Comparison of ENCODE assay signal across 14 cellular contexts in genomic region chr1:110387048-110387748, GRCh38. TPM values are rescaled to one million over a fixed set of nuclear protein-coding genes. Genes with fewer than 3 reads are reported as not detected.
DNase-seq lines count a peak whose midpoint lies in the region; ATAC-seq, FAIRE-seq and TF ChIP-seq lines count a peak whose summit lies in the region.
"Had no signal": no experiment of that assay in that cellular context is flagged by ENCODE, and none has a peak within 500 bp of the region (broad histone marks: within the 10 kb centered on the region; RNA-seq: fewer than 3 reads in every experiment).

No MANE protein-coding gene starts in this region.

- CTCF ChIA-PET in HepG2 (lab: Yijun Ruan, JAX; ENCODE audit: low intra/inter-chr PET ratio, low total read pairs): no interaction called here

- TF ChIP-seq CTCF in HepG2 (CRISPR knock-in tag; IDR thresholded peaks at IDR 0.05) (no peak), right lobe of liver (IDR thresholded peaks at IDR 0.05) (no peak), GM10266 (IDR thresholded peaks at IDR 0.05; ENCODE audit: control insufficient read depth, insufficient read depth, low read depth, missing control alignments) (no peak)

- H3K27me3 Mint-ChIP-seq in IgD-negative memory B cell: no peaks in the 10 kb centered on the region
- no peaks in the 10 kb centered on the region for H3K27me3 Mint-ChIP-seq in activated T-helper 17 cell treated with anti-CD3 and anti-CD28 coated beads, Interleukin-2, amount 50 U/mL, for 72 hours
- no peaks in the 10 kb centered on the region for H3K27me3 Mint-ChIP-seq in stimulated activated naive B cell treated with anti-CD40 and anti-IgM and Interleukin-4, amounts not matched to agents 10 μg/mL and 1 μg/mL and 100 μg/mL, for 72 hours
- H3K27me3 Mint-ChIP-seq: CD4-positive, CD25-positive, alpha-beta regulatory T cell had no signal

- no peaks in the 10 kb centered on the region for H4K20me1 ChIP-seq in HepG2 (ENCODE audit: insufficient read depth, low read length)

- H3K4me2 ChIP-seq in HepG2 (ENCODE audit: low read depth, low read length): no peak overlapping the region

- no peak overlapping the region for H3K9ac ChIP-seq in HepG2 (ENCODE audit: insufficient read depth, low read depth, low read length)

- no peak overlapping the region for H2AFZ ChIP-seq in HepG2 (ENCODE audit: low read length)

- in situ Hi-C loops in HepG2 (cut with HindIII; ENCODE audit: extremely low pct_ligation_motif_present, low pct_unique_long_range_greater_than_20kb): no loop called here

- H3K9me3 ChIP-seq in HepG2 (ENCODE audit: low read length) (no peaks in the 10 kb centered on the region), right lobe of liver (no peaks in the 10 kb centered on the region)
- H3K9me3 ChIP-seq: Caco-2, SJSA1 had no signal

- FAIRE-seq in HepG2 (lab: Jason Lieb, UNC): no peak

- peak overlapping the region in 2 of 4 donors; percentile 1 to 4 for H3K4me3 Mint-ChIP-seq in IgD-negative memory B cell
- no peak overlapping the region for H3K4me3 Mint-ChIP-seq in activated T-helper 17 cell treated with anti-CD3 and anti-CD28 coated beads, Interleukin-2, amount 50 U/mL, for 72 hours
- peak overlapping the region in 1 of 2 donors; percentile 2 for H3K4me3 Mint-ChIP-seq in stimulated activated naive B cell treated with anti-CD40 and anti-IgM and Interleukin-4, amounts not matched to agents 10 μg/mL and 1 μg/mL and 100 μg/mL, for 72 hours

- H3K27ac ChIP-seq in HepG2 (ENCODE audit: extremely low read length, insufficient read depth, low read length) (no peak overlapping the region), right lobe of liver (no peak overlapping the region)
- H3K27ac ChIP-seq: SJSA1 had no signal

- POLR2A ChIA-PET in HepG2 (lab: Yijun Ruan, JAX): no interaction called here

- BruUV-seq in HepG2 (replicated peaks; lab: Mats Ljungman, UMichigan): no TSS peak

- H3K27me3 ChIP-seq in HepG2 (ENCODE audit: control insufficient read depth in 1 of 2, insufficient read depth in 2 of 2, low read length in 2 of 2) (no peaks in the 10 kb centered on the region), right lobe of liver (no peaks in the 10 kb centered on the region)
- H3K27me3 ChIP-seq: SJSA1 had no signal

- intact Hi-C loops in HepG2 (cut with micrococcal nuclease; ENCODE audit: unreplicated experiment): no loop called here
- intact Hi-C loops in right lobe of liver (cut with DNase I): no loop called here

- 97% methylated on average over 1 of the region's 1 CpG for WGBS in HepG2 (ENCODE audit: low lambda C conversion rate)
- WGBS in right lobe of liver (ENCODE audit: insufficient coverage, low coverage, low lambda C conversion rate, missing lambda C conversion rate): 80% methylated on average over 1 of the region's 1 CpG

- TF ChIP-seq RAD21 in HepG2 (CRISPR knock-in tag; IDR thresholded peaks at IDR 0.05): no peak

- DNase-seq in HepG2 (ENCODE audit: low spot score) (no peak), right lobe of liver (no peak), DMS114 treated with DMSO at 0.1 percent for 48 hours (lab: John Stamatoyannopoulos, UW; ENCODE audit: unreplicated experiment) (no peak), GM10266 (ENCODE audit: extremely low spot score) (no peak)
- no peak for DNase-seq in stimulated activated naive B cell treated with anti-CD40 and anti-IgM and Interleukin-4, amounts not matched to agents 10 μg/mL and 1 μg/mL and 100 μg/mL, for 72 hours
- DNase-seq: Caco-2; CD4-positive, CD25-positive, alpha-beta regulatory T cell; H7; NCI-H187 treated with DMSO at 0.1 percent for 48 hours; NCI-H526 treated with DMSO at 0.1 percent for 48 hours; PC-3 had no signal

- H3K9me3 Mint-ChIP-seq in IgD-negative memory B cell: no peaks in the 10 kb centered on the region
- no peaks in the 10 kb centered on the region for H3K9me3 Mint-ChIP-seq in activated T-helper 17 cell treated with anti-CD3 and anti-CD28 coated beads, Interleukin-2, amount 50 U/mL, for 72 hours
- no peaks in the 10 kb centered on the region for H3K9me3 Mint-ChIP-seq in stimulated activated naive B cell treated with anti-CD40 and anti-IgM and Interleukin-4, amounts not matched to agents 10 μg/mL and 1 μg/mL and 100 μg/mL, for 72 hours
- H3K9me3 Mint-ChIP-seq: CD4-positive, CD25-positive, alpha-beta regulatory T cell had no signal

- H3K79me2 ChIP-seq in HepG2 (ENCODE audit: insufficient read depth, low read length): no peaks in the 10 kb centered on the region

- peaks cover 35 to 53% (median 41%) of the 10 kb centered on the region in 3 donors for H3K4me1 Mint-ChIP-seq in IgD-negative memory B cell
- H3K4me1 Mint-ChIP-seq in activated T-helper 17 cell treated with anti-CD3 and anti-CD28 coated beads, Interleukin-2, amount 50 U/mL, for 72 hours: peaks cover 11% of the 10 kb centered on the region
- peaks cover 36 to 52% of the 10 kb centered on the region in 2 donors for H3K4me1 Mint-ChIP-seq in stimulated activated naive B cell treated with anti-CD40 and anti-IgM and Interleukin-4, amounts not matched to agents 10 μg/mL and 1 μg/mL and 100 μg/mL, for 72 hours

- H3K4me1 ChIP-seq in HepG2 (ENCODE audit: insufficient read depth, low read length) (peaks cover 17% of the 10 kb centered on the region), right lobe of liver (no peaks in the 10 kb centered on the region)

- TF ChIP-seq POLR2A in HepG2 (IDR thresholded peaks at IDR 0.05; ENCODE audit: insufficient read depth in 1 of 2, low read depth in 2 of 2, low read length in 2 of 2): no peak
- TF ChIP-seq POLR2A in right lobe of liver (IDR thresholded peaks at IDR 0.05): no peak

- H3K4me3 ChIP-seq in HepG2 (replicated peaks in 1 of 3; ENCODE audit: insufficient read depth in 1 of 3, low read depth in 2 of 3, low read length in 3 of 3) (no peak overlapping the region), right lobe of liver (no peak overlapping the region)
- H3K4me3 ChIP-seq: SJSA1 had no signal

- ATAC-seq in HepG2 (no peak), right lobe of liver (no peak)
- peak; percentile 88 for ATAC-seq in activated T-helper 17 cell treated with anti-CD3 and anti-CD28 coated beads, Interleukin-2, amount 50 U/mL, for 72 hours (replicated peaks)
- peak; percentile 17 to 26 for ATAC-seq in stimulated activated naive B cell treated with anti-CD40 and anti-IgM and Interleukin-4, amounts not matched to agents 10 μg/mL and 1 μg/mL and 100 μg/mL, for 72 hours (replicated peaks)
- ATAC-seq: PC-3 had no signal

- H3K27ac Mint-ChIP-seq in IgD-negative memory B cell: peak overlapping the region; percentile 5 to 78 (median 66)
- H3K27ac Mint-ChIP-seq in activated T-helper 17 cell treated with anti-CD3 and anti-CD28 coated beads, Interleukin-2, amount 50 U/mL, for 72 hours: peak overlapping the region; percentile 11
- peak overlapping the region; percentile 59 for H3K27ac Mint-ChIP-seq in stimulated activated naive B cell treated with anti-CD40 and anti-IgM and Interleukin-4, amounts not matched to agents 10 μg/mL and 1 μg/mL and 100 μg/mL, for 72 hours
- H3K27ac Mint-ChIP-seq: CD4-positive, CD25-positive, alpha-beta regulatory T cell had no signal

- H3K36me3 ChIP-seq in HepG2 (replicated peaks in 1 of 2; ENCODE audit: control insufficient read depth in 1 of 2, insufficient read depth in 2 of 2, low read length in 2 of 2) (no peaks in the 10 kb centered on the region), right lobe of liver (peaks cover 0 to 4% (median 0%) of the 10 kb centered on the region in 4 donors)

- H3K36me3 Mint-ChIP-seq in IgD-negative memory B cell: no peaks in the 10 kb centered on the region
- no peaks in the 10 kb centered on the region for H3K36me3 Mint-ChIP-seq in activated T-helper 17 cell treated with anti-CD3 and anti-CD28 coated beads, Interleukin-2, amount 50 U/mL, for 72 hours (ENCODE audit: low read depth)
- H3K36me3 Mint-ChIP-seq in stimulated activated naive B cell treated with anti-CD40 and anti-IgM and Interleukin-4, amounts not matched to agents 10 μg/mL and 1 μg/mL and 100 μg/mL, for 72 hours: peaks cover 3 to 24% of the 10 kb centered on the region in 2 donors
- H3K36me3 Mint-ChIP-seq: CD4-positive, CD25-positive, alpha-beta regulatory T cell had no signal

- TF ChIP-seq EP300 in HepG2 (IDR thresholded peaks at IDR 0.05; ENCODE audit: low read depth in 2 of 2, low read length in 2 of 2): no peak
- no peak for TF ChIP-seq EP300 in HepG2 (CRISPR knock-in tag; IDR thresholded peaks at IDR 0.05; ENCODE audit: borderline replicate concordance)

RNA-seq across cellular contexts. Expression of gene SLC16A4, which starts 3.6 kb away (rescaled TPM):
- total RNA-seq in HepG2 (2016; rRNA removed; fragmentation: Illumina TruSeq; extraction: Trizol) (0.60 and 1.1 TPM in 2 replicates), right lobe of liver (1 to 10 TPM in 5 of 6 experiments, under 1 TPM in 1; 0.49 to 4.0 (median 3.4) TPM)
- 0.20 and 0.26 TPM in 2 replicates for total RNA-seq in HepG2 (2016; cell fraction: cytosol; rRNA removed; fragmentation: Illumina TruSeq; extraction: Trizol; ENCODE audit: low read depth)
- total RNA-seq in HepG2 (2016; cell fraction: insoluble cytoplasmic fraction; rRNA removed; fragmentation: Illumina TruSeq; extraction: Trizol): 0.49 and 0.63 TPM in 2 replicates
- total RNA-seq in HepG2 (2016; cell fraction: membrane; rRNA removed; fragmentation: Illumina TruSeq; extraction: Trizol): 0.68 and 0.83 TPM in 2 replicates
- total RNA-seq in HepG2 (2016; cell fraction: nucleus; rRNA removed; fragmentation: Illumina TruSeq; extraction: Trizol): 0.72 and 1.0 TPM in 2 replicates
- polyA plus RNA-seq in HepG2 (2011; rRNA removed) (1.5 and 1.6 TPM in 2 replicates), IgD-negative memory B cell (3.6 TPM)
- 0.63 and 1.4 TPM in 2 replicates for polyA plus RNA-seq in HepG2 (2011; cell fraction: cytosol; rRNA removed)
- 0.55 and 0.80 TPM in 2 replicates for polyA plus RNA-seq in HepG2 (2011; cell fraction: nucleus; rRNA removed)
- polyA plus RNA-seq in HepG2 (2012): 0.76 and 1.2 TPM in 2 replicates
- 0.19 and 0.45 TPM in 2 replicates for polyA plus RNA-seq in HepG2 (2016; cell fraction: cytosol; fragmentation: Illumina TruSeq; extraction: Trizol; ENCODE audit: low read depth)
- 0.30 and 0.36 TPM in 2 replicates for polyA plus RNA-seq in HepG2 (2016; cell fraction: insoluble cytoplasmic fraction; fragmentation: Illumina TruSeq; extraction: Trizol; ENCODE audit: low read depth)
- polyA plus RNA-seq in HepG2 (2016; cell fraction: membrane; fragmentation: Illumina TruSeq; extraction: Trizol; ENCODE audit: low read depth): 0.24 and 0.27 TPM in 2 replicates
- 0.74 and 0.92 TPM in 2 replicates for polyA plus RNA-seq in HepG2 (2016; cell fraction: nucleus; fragmentation: Illumina TruSeq; extraction: Trizol; ENCODE audit: insufficient read depth, low read depth)
- polyA minus RNA-seq in HepG2 (2011; rRNA and poly(A)+ RNA removed; ENCODE audit: low replicate concordance): 0.54 and 2.2 TPM in 2 replicates
- polyA minus RNA-seq in HepG2 (2011; cell fraction: cytosol; rRNA and poly(A)+ RNA removed): 1.6 and 1.7 TPM in 2 replicates
- 0.77 and 0.99 TPM in 2 replicates for polyA minus RNA-seq in HepG2 (2011; cell fraction: nucleus; rRNA and poly(A)+ RNA removed)
- total RNA-seq in activated T-helper 17 cell treated with anti-CD3 and anti-CD28 coated beads, Interleukin-2, amount 50 U/mL, for 72 hours: under 1 TPM; 0.19 to 0.58 TPM
- total RNA-seq: CD4-positive, CD25-positive, alpha-beta regulatory T cell had no signal

RNA-seq across cellular contexts. Expression of gene LAMTOR5, which starts 20.3 kb away (rescaled TPM):
- total RNA-seq in HepG2 (2016; rRNA removed; fragmentation: Illumina TruSeq; extraction: Trizol): 96.7 and 152 TPM in 2 replicates
- total RNA-seq in HepG2 (2016; cell fraction: cytosol; rRNA removed; fragmentation: Illumina TruSeq; extraction: Trizol; ENCODE audit: low read depth): 61.9 and 65.5 TPM in 2 replicates
- 105 and 145 TPM in 2 replicates for total RNA-seq in HepG2 (2016; cell fraction: insoluble cytoplasmic fraction; rRNA removed; fragmentation: Illumina TruSeq; extraction: Trizol)
- 96.4 and 97.4 TPM in 2 replicates for total RNA-seq in HepG2 (2016; cell fraction: membrane; rRNA removed; fragmentation: Illumina TruSeq; extraction: Trizol)
- 46.3 and 47.2 TPM in 2 replicates for total RNA-seq in HepG2 (2016; cell fraction: nucleus; rRNA removed; fragmentation: Illumina TruSeq; extraction: Trizol)
- 346 and 400 TPM in 2 replicates for polyA plus RNA-seq in HepG2 (2011; rRNA removed)
- 412 and 427 TPM in 2 replicates for polyA plus RNA-seq in HepG2 (2011; cell fraction: cytosol; rRNA removed)
- polyA plus RNA-seq in HepG2 (2011; cell fraction: nucleus; rRNA removed): 90.6 and 96.5 TPM in 2 replicates
- 204 and 237 TPM in 2 replicates for polyA plus RNA-seq in HepG2 (2012)
- 107 and 129 TPM in 2 replicates for polyA plus RNA-seq in HepG2 (2016; cell fraction: cytosol; fragmentation: Illumina TruSeq; extraction: Trizol; ENCODE audit: low read depth)
- polyA plus RNA-seq in HepG2 (2016; cell fraction: insoluble cytoplasmic fraction; fragmentation: Illumina TruSeq; extraction: Trizol; ENCODE audit: low read depth): 246 and 265 TPM in 2 replicates
- polyA plus RNA-seq in HepG2 (2016; cell fraction: membrane; fragmentation: Illumina TruSeq; extraction: Trizol; ENCODE audit: low read depth): 142 and 171 TPM in 2 replicates
- 118 and 126 TPM in 2 replicates for polyA plus RNA-seq in HepG2 (2016; cell fraction: nucleus; fragmentation: Illumina TruSeq; extraction: Trizol; ENCODE audit: insufficient read depth, low read depth)
- 90.1 and 139 TPM in 2 replicates for polyA minus RNA-seq in HepG2 (2011; rRNA and poly(A)+ RNA removed; ENCODE audit: low replicate concordance)
- polyA minus RNA-seq in HepG2 (2011; cell fraction: cytosol; rRNA and poly(A)+ RNA removed): 38.0 and 45.5 TPM in 2 replicates
- polyA minus RNA-seq in HepG2 (2011; cell fraction: nucleus; rRNA and poly(A)+ RNA removed): 36.7 and 44.5 TPM in 2 replicates
- total RNA-seq in right lobe of liver: 10 to 100 TPM; 47.6 to 81.4 (median 53.9) TPM
- 366 TPM for polyA plus RNA-seq in IgD-negative memory B cell
- 100 to 1,000 TPM; 150 to 172 TPM for total RNA-seq in activated T-helper 17 cell treated with anti-CD3 and anti-CD28 coated beads, Interleukin-2, amount 50 U/mL, for 72 hours

RNA-seq across cellular contexts. Expression of gene RBM15, which starts 48.0 kb away (rescaled TPM):
- 35.2 and 36.4 TPM in 2 replicates for total RNA-seq in HepG2 (2016; rRNA removed; fragmentation: Illumina TruSeq; extraction: Trizol)
- total RNA-seq in HepG2 (2016; cell fraction: cytosol; rRNA removed; fragmentation: Illumina TruSeq; extraction: Trizol; ENCODE audit: low read depth): 2.1 and 2.5 TPM in 2 replicates
- total RNA-seq in HepG2 (2016; cell fraction: insoluble cytoplasmic fraction; rRNA removed; fragmentation: Illumina TruSeq; extraction: Trizol): 31.0 and 35.2 TPM in 2 replicates
- 7.5 and 9.4 TPM in 2 replicates for total RNA-seq in HepG2 (2016; cell fraction: membrane; rRNA removed; fragmentation: Illumina TruSeq; extraction: Trizol)
- total RNA-seq in HepG2 (2016; cell fraction: nucleus; rRNA removed; fragmentation: Illumina TruSeq; extraction: Trizol): 64.6 and 75.1 TPM in 2 replicates
- polyA plus RNA-seq in HepG2 (2011; rRNA removed): 12.1 and 13.5 TPM in 2 replicates
- 8.3 and 10.1 TPM in 2 replicates for polyA plus RNA-seq in HepG2 (2011; cell fraction: cytosol; rRNA removed)
- polyA plus RNA-seq in HepG2 (2011; cell fraction: nucleus; rRNA removed): 23.5 and 29.1 TPM in 2 replicates
- 4.6 and 5.4 TPM in 2 replicates for polyA plus RNA-seq in HepG2 (2012)
- polyA plus RNA-seq in HepG2 (2016; cell fraction: cytosol; fragmentation: Illumina TruSeq; extraction: Trizol; ENCODE audit: low read depth): 0.16 and 0.34 TPM in 2 replicates
- 9.6 TPM in 2 replicates for polyA plus RNA-seq in HepG2 (2016; cell fraction: insoluble cytoplasmic fraction; fragmentation: Illumina TruSeq; extraction: Trizol; ENCODE audit: low read depth)
- polyA plus RNA-seq in HepG2 (2016; cell fraction: membrane; fragmentation: Illumina TruSeq; extraction: Trizol; ENCODE audit: low read depth): 1.00 and 1.3 TPM in 2 replicates
- polyA plus RNA-seq in HepG2 (2016; cell fraction: nucleus; fragmentation: Illumina TruSeq; extraction: Trizol; ENCODE audit: insufficient read depth, low read depth): 12.8 and 15.7 TPM in 2 replicates
- 97.0 and 222 TPM in 2 replicates for polyA minus RNA-seq in HepG2 (2011; rRNA and poly(A)+ RNA removed; ENCODE audit: low replicate concordance)
- 20.9 and 22.2 TPM in 2 replicates for polyA minus RNA-seq in HepG2 (2011; cell fraction: cytosol; rRNA and poly(A)+ RNA removed)
- 154 and 171 TPM in 2 replicates for polyA minus RNA-seq in HepG2 (2011; cell fraction: nucleus; rRNA and poly(A)+ RNA removed)
- 10 to 100 TPM in 5 of 6 experiments, 1 to 10 TPM in 1; 8.9 to 15.1 (median 12.2) TPM for total RNA-seq in right lobe of liver
- polyA plus RNA-seq in IgD-negative memory B cell: 16.9 TPM
- total RNA-seq in activated T-helper 17 cell treated with anti-CD3 and anti-CD28 coated beads, Interleukin-2, amount 50 U/mL, for 72 hours: 10 to 100 TPM; 61.8 to 86.2 TPM

Comparison
In these comparisons a context has a peak if more than half of its experiments do, and no peak if none do; other contexts are left out.
1. ATAC-seq: peak in activated T-helper 17 cell treated with anti-CD3 and anti-CD28 coated beads, Interleukin-2, amount 50 U/mL, for 72 hours (single experiment) and stimulated activated naive B cell treated with anti-CD40 and anti-IgM and Interleukin-4, amounts not matched to agents 10 μg/mL and 1 μg/mL and 100 μg/mL, for 72 hours (2 of 2); none in HepG2 (single experiment) and right lobe of liver (0 of 4).
2. H3K27ac Mint-ChIP-seq: peak in every context shown above with its lines; median percentile 66 in IgD-negative memory B cell; 59 in stimulated activated naive B cell treated with anti-CD40 and anti-IgM and Interleukin-4, amounts not matched to agents 10 μg/mL and 1 μg/mL and 100 μg/mL, for 72 hours; 11 in activated T-helper 17 cell treated with anti-CD3 and anti-CD28 coated beads, Interleukin-2, amount 50 U/mL, for 72 hours.